15 cellular contexts compared by ENCODE assay signal in the genomic region with DNA sequence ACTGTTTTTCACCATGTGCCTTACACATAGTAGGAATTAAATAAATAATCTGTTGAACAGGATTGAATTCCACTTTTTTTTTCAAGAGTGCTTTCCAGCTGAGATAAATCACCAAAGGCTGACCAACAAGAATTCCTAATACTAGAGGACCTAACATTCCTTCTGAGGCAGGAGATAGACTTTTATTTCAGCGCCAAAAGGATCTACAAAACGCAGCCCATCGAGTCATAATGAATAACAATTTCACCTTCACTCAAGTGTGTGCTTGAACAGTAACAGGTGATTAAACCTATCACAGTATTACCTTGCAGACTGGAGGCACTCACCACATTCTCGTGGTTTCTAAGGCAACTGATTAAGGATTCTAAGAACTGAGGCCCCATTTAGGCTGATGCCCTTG.
A peak's percentile ranks its signal among the peaks of the same experiment; 100 is the strongest.
DNase-seq lines count a peak whose midpoint lies in the region; ATAC-seq, FAIRE-seq and TF ChIP-seq lines count a peak whose summit lies in the region.
"Had no signal": no experiment of that assay in that cellular context is flagged by ENCODE, and none has a peak within 500 bp of the region (broad histone marks: within the 10 kb centered on the region; RNA-seq: fewer than 3 reads in every experiment).

No MANE protein-coding gene starts in this region.

- POLR2A ChIA-PET in HEK293T (lab: Yijun Ruan, JAX), result no interaction called here

- no peak overlapping the region for H3K9ac ChIP-seq in OCI-LY1 (ENCODE audit: low read length)

- CTCF ChIA-PET in HEK293T (lab: Yijun Ruan, JAX), result no interaction called here

- no peak overlapping the region for H3K4me2 ChIP-seq in OCI-LY1 (ENCODE audit: low read length)

- H3K4me1 Mint-ChIP-seq in activated T-cell treated with anti-CD3 and anti-CD28 coated beads, Interleukin-2, amount 50 U/mL, for 72 hours (ENCODE audit: low read depth), result peaks cover 23% of the 10 kb centered on the region
- peaks cover 31% of the 10 kb centered on the region for H3K4me1 Mint-ChIP-seq in activated T-cell treated with anti-CD3 and anti-CD28 coated beads, Interleukin-2, amount 50 U/mL, for 24 hours (ENCODE audit: low read depth)

- no peaks in the 10 kb centered on the region for H3K27me3 Mint-ChIP-seq in activated T-cell treated with anti-CD3 and anti-CD28 coated beads, Interleukin-2, amount 50 U/mL, for 72 hours (ENCODE audit: low read depth)
- H3K27me3 Mint-ChIP-seq in activated T-cell treated with anti-CD3 and anti-CD28 coated beads, Interleukin-2, amount 50 U/mL, for 24 hours, result no peaks in the 10 kb centered on the region
- H3K27me3 Mint-ChIP-seq: activated naive CD8-positive, alpha-beta T cell had no signal

- TF ChIP-seq CTCF in OCI-LY1 (IDR thresholded peaks at IDR 0.05; ENCODE audit: low read length) (no peak), foreskin keratinocyte (conservative IDR thresholded peaks at IDR 0.05) (no peak)

- H3K4me3 ChIP-seq in OCI-LY1 (ENCODE audit: low read depth, low read length, poor library complexity, severe bottlenecking) (no peak overlapping the region), small intestine (ENCODE audit: low read depth in 1 of 2, low read length in 2 of 2) (no peak overlapping the region)
- H3K4me3 ChIP-seq: tibial nerve had no signal

- no peak overlapping the region for H3K4me3 Mint-ChIP-seq in activated T-cell treated with anti-CD3 and anti-CD28 coated beads, Interleukin-2, amount 50 U/mL, for 72 hours
- H3K4me3 Mint-ChIP-seq in activated T-cell treated with anti-CD3 and anti-CD28 coated beads, Interleukin-2, amount 50 U/mL, for 24 hours, result no peak overlapping the region
- H3K4me3 Mint-ChIP-seq: activated naive CD8-positive, alpha-beta T cell had no signal

- H3K27me3 ChIP-seq in OCI-LY1 (ENCODE audit: insufficient read depth, low read length), result no peaks in the 10 kb centered on the region
- no peaks in the 10 kb centered on the region for H3K27me3 ChIP-seq in foreskin keratinocyte
- H3K27me3 ChIP-seq in small intestine (ENCODE audit: control insufficient read depth in 2 of 2, insufficient read depth in 2 of 2, low read length in 2 of 2), result no peaks in the 10 kb centered on the region
- H3K27me3 ChIP-seq: tibial nerve had no signal

- H3K36me3 Mint-ChIP-seq in activated T-cell treated with anti-CD3 and anti-CD28 coated beads, Interleukin-2, amount 50 U/mL, for 72 hours (ENCODE audit: insufficient read depth in 2 of 2), result peaks cover 0 to 2% of the 10 kb centered on the region in 2 donors
- no peaks in the 10 kb centered on the region for H3K36me3 Mint-ChIP-seq in activated T-cell treated with anti-CD3 and anti-CD28 coated beads, Interleukin-2, amount 50 U/mL, for 24 hours (ENCODE audit: low read depth)
- H3K36me3 Mint-ChIP-seq: activated naive CD8-positive, alpha-beta T cell had no signal

- H3K4me1 ChIP-seq in OCI-LY1 (ENCODE audit: insufficient read depth, low read length, severe bottlenecking) (peaks cover 72% of the 10 kb centered on the region), foreskin keratinocyte (no peaks in the 10 kb centered on the region), small intestine (ENCODE audit: control insufficient read depth in 2 of 2, insufficient read depth in 1 of 2, low read depth in 1 of 2, low read length in 1 of 2) (no peaks in the 10 kb centered on the region)

- WGBS in small intestine, 3 donors, result 73 to 84% (median 82%) methylated on average over 4 of the region's 4 CpGs

- H3K79me2 ChIP-seq in OCI-LY1 (ENCODE audit: insufficient read depth, low read length), result no peaks in the 10 kb centered on the region

- no peaks in the 10 kb centered on the region for H3F3A ChIP-seq in OCI-LY1 (ENCODE audit: insufficient read depth, low read length)

- peak; percentile 43 to 70 for ATAC-seq in activated T-cell treated with anti-CD3 and anti-CD28 coated beads, Interleukin-2, amount 50 U/mL, for 72 hours (replicated peaks in 1 of 2)
- ATAC-seq in foreskin keratinocyte (peak; percentile 35), GM21576 (IDR thresholded peaks at IDR 0.05; ENCODE audit: unreplicated experiment) (no peak)
- ATAC-seq: sciatic nerve had no signal

- no peak overlapping the region for H2AFZ ChIP-seq in OCI-LY1 (ENCODE audit: low read length)

- no peaks in the 10 kb centered on the region for H3K9me2 ChIP-seq in OCI-LY1 (ENCODE audit: low read depth, low read length)

- H3K9me3 Mint-ChIP-seq in activated T-cell treated with anti-CD3 and anti-CD28 coated beads, Interleukin-2, amount 50 U/mL, for 72 hours, result no peaks in the 10 kb centered on the region
- no peaks in the 10 kb centered on the region for H3K9me3 Mint-ChIP-seq in activated T-cell treated with anti-CD3 and anti-CD28 coated beads, Interleukin-2, amount 50 U/mL, for 24 hours

- H4K20me1 ChIP-seq in OCI-LY1 (ENCODE audit: insufficient read depth, low read length), result no peaks in the 10 kb centered on the region

- no peak overlapping the region for H3K27ac Mint-ChIP-seq in activated T-cell treated with anti-CD3 and anti-CD28 coated beads, Interleukin-2, amount 50 U/mL, for 72 hours
- no peak overlapping the region for H3K27ac Mint-ChIP-seq in activated T-cell treated with anti-CD3 and anti-CD28 coated beads, Interleukin-2, amount 50 U/mL, for 24 hours
- H3K27ac Mint-ChIP-seq: activated naive CD8-positive, alpha-beta T cell had no signal

- H3K9me3 ChIP-seq in OCI-LY1 (ENCODE audit: low read length) (no peaks in the 10 kb centered on the region), small intestine (ENCODE audit: control insufficient read depth, low read depth) (no peaks in the 10 kb centered on the region)
- H3K9me3 ChIP-seq: tibial nerve had no signal

- no peak for FAIRE-seq in small intestine (lab: Jason Lieb, UNC)

- H3K36me3 ChIP-seq in OCI-LY1 (ENCODE audit: insufficient read depth, low read length) (no peaks in the 10 kb centered on the region), small intestine (ENCODE audit: control insufficient read depth in 2 of 2, insufficient read depth in 2 of 2, low read length in 2 of 2) (no peaks in the 10 kb centered on the region)
- H3K36me3 ChIP-seq: tibial nerve had no signal

- H3K27ac ChIP-seq in OCI-LY1 (ENCODE audit: low read depth, low read length, poor library complexity, severe bottlenecking) (peak overlapping the region; percentile 72), foreskin keratinocyte (no peak overlapping the region), small intestine (ENCODE audit: low read depth in 1 of 2, low read length in 1 of 2) (no peak overlapping the region)
- H3K27ac ChIP-seq: RWPE1, tibial nerve had no signal

- no peak for DNase-seq in activated T-cell treated with anti-CD3 and anti-CD28 coated beads, Interleukin-2, amount 50 U/mL, for 72 hours
- no peak for DNase-seq in activated T-cell treated with anti-CD3 and anti-CD28 coated beads, Interleukin-2, amount 50 U/mL, for 24 hours
- DNase-seq in foreskin keratinocyte (peak in 1 of 2 donors; percentile 12), HEK293T (ENCODE audit: extremely low spot score) (no peak), small intestine (no peak), occipital lobe (lab: John Stamatoyannopoulos, UW) (no peak)
- DNase-seq: activated CD8-positive, alpha-beta memory T cell treated with anti-CD3 and anti-CD28 coated beads, Interleukin-2, amount 50 U/mL, for 4 hours; foreskin melanocyte; stimulated activated CD4-positive, alpha-beta T cell treated with anti-CD3 and anti-CD28 coated beads, Interleukin-4, amount 100 ng/mL, for 1 hour had no signal

TF ChIP-seq in HEK293T, 16 proteins besides CTCF, POLR2A, EP300 and RAD21:
- TF ChIP-seq FOXK2 (IDR thresholded peaks at IDR 0.05) (no peak), SUZ12 (IDR thresholded peaks at IDR 0.05) (no peak), FOXM1 (IDR thresholded peaks at IDR 0.05; ENCODE audit: borderline replicate concordance) (no peak), TARDBP (IDR thresholded peaks at IDR 0.05) (no peak)
